In the genomic region with DNA sequence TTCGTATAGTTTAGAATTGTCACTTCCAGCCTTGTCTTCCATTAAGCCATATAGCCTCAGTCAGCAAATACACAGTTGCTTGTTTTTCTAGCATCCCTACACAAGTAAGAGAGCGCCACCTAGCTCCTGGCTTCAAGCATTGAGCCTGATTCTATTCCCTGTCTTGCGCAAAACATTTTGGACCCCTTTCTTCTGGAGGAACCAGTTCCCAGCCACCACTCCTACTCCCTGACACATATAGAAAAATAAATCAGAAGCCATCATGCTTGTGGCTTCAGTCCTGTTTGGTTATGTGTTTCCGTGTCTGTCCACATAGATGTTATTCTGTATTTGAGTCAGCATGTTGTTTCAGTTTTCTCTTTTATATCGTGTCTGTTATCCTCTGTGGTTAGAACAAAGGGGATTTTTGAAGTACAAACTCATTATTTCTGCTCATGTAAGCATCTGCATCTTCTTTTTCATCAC, we compare ENCODE assay signal across 8 cellular contexts. TPM values are rescaled to one million over a fixed set of nuclear protein-coding genes. Genes with fewer than 3 reads are reported as not detected.
A peak's percentile ranks its signal among the peaks of the same experiment; 100 is the strongest.
DNase-seq lines count a peak whose midpoint lies in the region; ATAC-seq and TF ChIP-seq lines count a peak whose summit lies in the region.

No MANE protein-coding gene starts in this region.

- H3K27ac Mint-ChIP-seq in activated T-helper 2 cell treated with anti-CD3 and anti-CD28 coated beads, Interferon-gamma antibody, Interleukin-2, Interleukin-4, amounts not matched to agents 10 μg/mL and 5 μg/mL and 100 μg/mL, durations not matched to agents 14 hours and 24 hours and 36 hours: peak overlapping the region; percentile 86

- H3K4me3 ChIP-seq in OCI-LY7 (ENCODE audit: low read depth, low read length, poor library complexity, severe bottlenecking) (no peak overlapping the region), skeletal muscle cell (ENCODE audit: low read depth, low read length) (no peak overlapping the region)

- no peaks in the 10 kb centered on the region for H3K9me2 ChIP-seq in OCI-LY7 (ENCODE audit: insufficient read depth, low read length)

- H3K36me3 Mint-ChIP-seq in activated T-helper 2 cell treated with anti-CD3 and anti-CD28 coated beads, Interferon-gamma antibody, Interleukin-2, Interleukin-4, amounts not matched to agents 10 μg/mL and 5 μg/mL and 100 μg/mL, durations not matched to agents 14 hours and 24 hours and 36 hours (ENCODE audit: low read depth): peaks cover 68% of the 10 kb centered on the region

- H3K36me3 ChIP-seq in OCI-LY7 (ENCODE audit: insufficient read depth, low read length): peaks cover 6% of the 10 kb centered on the region; the same call in 1 of the 2 replicates

- H3K9me3 ChIP-seq in OCI-LY7 (ENCODE audit: low read length): no peaks in the 10 kb centered on the region

- no peaks in the 10 kb centered on the region for H3K27me3 Mint-ChIP-seq in activated T-helper 2 cell treated with anti-CD3 and anti-CD28 coated beads, Interferon-gamma antibody, Interleukin-2, Interleukin-4, amounts not matched to agents 10 μg/mL and 5 μg/mL and 100 μg/mL, durations not matched to agents 14 hours and 24 hours and 36 hours (ENCODE audit: low read depth)

- ATAC-seq in GM19468 (IDR thresholded peaks at IDR 0.05; ENCODE audit: extremely low read depth, unreplicated experiment) (peak; percentile 94), HG03469 (IDR thresholded peaks at IDR 0.05; ENCODE audit: unreplicated experiment) (peak; percentile 97)

- DNase-seq in EH (ENCODE audit: low read depth) (peak; percentile 66), OCI-LY7 (ENCODE audit: low spot score) (peak; percentile 46), glomerular visceral epithelial cell (ENCODE audit: extremely low spot score) (peak; percentile 25), skeletal muscle cell (ENCODE audit: low read depth) (peak; percentile 25), GOT3 (lab: John Stamatoyannopoulos, UW) (no peak)
- peak; percentile 31 for DNase-seq in activated T-helper 2 cell treated with anti-CD3 and anti-CD28 coated beads, Interferon-gamma antibody, Interleukin-2, Interleukin-4, amounts not matched to agents 10 μg/mL and 5 μg/mL and 100 μg/mL, durations not matched to agents 14 hours and 24 hours and 36 hours (ENCODE audit: low spot score)

- POLR2A ChIA-PET in OCI-LY7 (lab: Charles Lee): no interaction called here

- no peak overlapping the region for H3K4me2 ChIP-seq in OCI-LY7 (ENCODE audit: low read length)

- BruUV-seq in OCI-LY7 (replicated peaks; lab: Mats Ljungman, UMichigan): no TSS peak

- TF ChIP-seq CTCF in OCI-LY7 (conservative IDR thresholded peaks at IDR 0.05; ENCODE audit: low read length): peak; percentile 77

- H3K4me1 ChIP-seq in OCI-LY7 (ENCODE audit: insufficient read depth, low read length, poor library complexity, severe bottlenecking): no peaks in the 10 kb centered on the region

- no peak overlapping the region for H2AFZ ChIP-seq in OCI-LY7 (ENCODE audit: low read length)

- CTCF ChIA-PET in OCI-LY7 (lab: Charles Lee; ENCODE audit: unreplicated experiment): no interaction called here

- no peak overlapping the region for H3K27ac ChIP-seq in OCI-LY7 (ENCODE audit: low read depth, low read length, poor library complexity, severe bottlenecking)

- H3K4me3 Mint-ChIP-seq in activated T-helper 2 cell treated with anti-CD3 and anti-CD28 coated beads, Interferon-gamma antibody, Interleukin-2, Interleukin-4, amounts not matched to agents 10 μg/mL and 5 μg/mL and 100 μg/mL, durations not matched to agents 14 hours and 24 hours and 36 hours (ENCODE audit: low read depth): peak overlapping the region; percentile 20

- H3K9me3 Mint-ChIP-seq in activated T-helper 2 cell treated with anti-CD3 and anti-CD28 coated beads, Interferon-gamma antibody, Interleukin-2, Interleukin-4, amounts not matched to agents 10 μg/mL and 5 μg/mL and 100 μg/mL, durations not matched to agents 14 hours and 24 hours and 36 hours: no peaks in the 10 kb centered on the region

- peaks cover 47% of the 10 kb centered on the region for H3K4me1 Mint-ChIP-seq in activated T-helper 2 cell treated with anti-CD3 and anti-CD28 coated beads, Interferon-gamma antibody, Interleukin-2, Interleukin-4, amounts not matched to agents 10 μg/mL and 5 μg/mL and 100 μg/mL, durations not matched to agents 14 hours and 24 hours and 36 hours (ENCODE audit: low read depth)

- intact Hi-C loops in OCI-LY7 (cut with micrococcal nuclease; ENCODE audit: unreplicated experiment): loop anchor here (1.0 to 2.0 kb wide), 2 partner anchors 78 to 142 kb away; no protein-coding TSS in a partner anchor
- intact Hi-C loops in activated T-helper 2 cell treated with anti-CD3 and anti-CD28 coated beads, Interferon-gamma antibody, Interleukin-2, Interleukin-4, amounts not matched to agents 10 μg/mL and 5 μg/mL and 100 μg/mL, durations not matched to agents 14 hours and 24 hours and 36 hours (cut with micrococcal nuclease): loop anchor here (1.0 to 2.0 kb wide), 7 partner anchors 54 to 386 kb away; a partner anchor contains a TSS

- H4K20me1 ChIP-seq in OCI-LY7 (ENCODE audit: insufficient read depth, low read length): no peaks in the 10 kb centered on the region

- H3K79me2 ChIP-seq in OCI-LY7 (ENCODE audit: insufficient read depth, low read depth, low read length): no peaks in the 10 kb centered on the region

RNA-seq across cellular contexts. Expression of a gene that starts 59.9 kb away (rescaled TPM):
- 8.1 and 10.1 TPM in 2 replicates for total RNA-seq in OCI-LY7 (2014; rRNA removed; shearing (Covaris generic))
- 15.5 and 19.7 TPM in 2 replicates for total RNA-seq in OCI-LY7 (2022)
- total RNA-seq in activated T-helper 2 cell treated with anti-CD3 and anti-CD28 coated beads, Interferon-gamma antibody, Interleukin-2, Interleukin-4, amounts not matched to agents 10 μg/mL and 5 μg/mL and 100 μg/mL, durations not matched to agents 14 hours and 24 hours and 36 hours: 103 and 105 TPM in 2 replicates
